ENCODE assay signal across 39 cellular contexts in genomic region chr5:168689278-168689677, GRCh38.
"Had no signal": no experiment of that assay in that cellular context is flagged by ENCODE, and none has a peak within 500 bp of the region (broad histone marks: within the 10 kb centered on the region; RNA-seq: fewer than 3 reads in every experiment).

No MANE protein-coding gene starts in this region.

- H3K36me3 Mint-ChIP-seq: activated naive CD4-positive, alpha-beta T cell treated with anti-CD3 and anti-CD28 coated beads, Interleukin-2, amount 10 ng/mL, durations not matched to agents 7 days and 5 days; activated naive CD4-positive, alpha-beta T cell treated with anti-CD3 and anti-CD28 coated beads, Interleukin-2, amount 50 U/mL, for 24 hours; activated naive CD4-positive, alpha-beta T cell treated with anti-CD3 and anti-CD28 coated beads, Interleukin-2, amount 50 U/mL, for 72 hours; activated naive CD8-positive, alpha-beta T cell; activated naive CD8-positive, alpha-beta T cell treated with anti-CD3 and anti-CD28 coated beads for 36 hours; activated naive CD8-positive, alpha-beta T cell treated with anti-CD3 and anti-CD28 coated beads, Interleukin-2, amount 10 ng/mL, durations not matched to agents 7 days and 5 days; brain had no signal

- H3K4me1 Mint-ChIP-seq: activated naive CD4-positive, alpha-beta T cell treated with anti-CD3 and anti-CD28 coated beads, Interleukin-2, amount 10 ng/mL, durations not matched to agents 7 days and 5 days; activated naive CD4-positive, alpha-beta T cell treated with anti-CD3 and anti-CD28 coated beads, Interleukin-2, amount 50 U/mL, for 24 hours; activated naive CD8-positive, alpha-beta T cell treated with anti-CD3 and anti-CD28 coated beads for 36 hours; activated naive CD8-positive, alpha-beta T cell treated with anti-CD3 and anti-CD28 coated beads, Interleukin-2, amount 10 ng/mL, durations not matched to agents 7 days and 5 days; activated naive CD8-positive, alpha-beta T cell treated with anti-CD3 and anti-CD28 coated beads, Interleukin-2, amount 50 U/mL, for 24 hours; activated T-helper 17 cell treated with anti-CD3 and anti-CD28 coated beads, Interleukin-2, amount 50 U/mL, for 72 hours; brain; central memory CD8-positive, alpha-beta T cell had no signal

- H3K4me3 Mint-ChIP-seq: activated naive CD4-positive, alpha-beta T cell treated with anti-CD3 and anti-CD28 coated beads for 36 hours; activated naive CD4-positive, alpha-beta T cell treated with anti-CD3 and anti-CD28 coated beads, Interleukin-2, amount 10 ng/mL, durations not matched to agents 7 days and 5 days; activated naive CD4-positive, alpha-beta T cell treated with anti-CD3 and anti-CD28 coated beads, Interleukin-2, amount 50 U/mL, for 24 hours; activated naive CD8-positive, alpha-beta T cell; activated naive CD8-positive, alpha-beta T cell treated with anti-CD3 and anti-CD28 coated beads for 36 hours; activated naive CD8-positive, alpha-beta T cell treated with anti-CD3 and anti-CD28 coated beads, Interleukin-2, amount 10 ng/mL, durations not matched to agents 7 days and 5 days; activated naive CD8-positive, alpha-beta T cell treated with anti-CD3 and anti-CD28 coated beads, Interleukin-2, amount 50 U/mL, for 24 hours; activated T-cell treated with anti-CD3 and anti-CD28 coated beads, Interleukin-2, amount 50 U/mL, for 24 hours; activated T-cell treated with anti-CD3 and anti-CD28 coated beads, Interleukin-2, amount 50 U/mL, for 4 hours; activated T-cell treated with anti-CD3 and anti-CD28 coated beads, Interleukin-2, amount 50 U/mL, for 72 hours; activated T-helper 1 cell treated with anti-CD3 and anti-CD28 coated beads, Interleukin-12 subunit alpha, Interleukin-12 subunit beta, Interleukin-2, Interleukin-4 antibody, amounts not matched to agents 30 ng/mL and 10 ng/mL and 1 ng/mL, durations not matched to agents 14 hours and 24 hours and 36 hours; activated T-helper 17 cell treated with anti-CD3 and anti-CD28 coated beads, Interleukin-2, amount 50 U/mL, for 72 hours; brain; central memory CD8-positive, alpha-beta T cell had no signal

- H3K4me1 ChIP-seq: adrenal gland, ascending aorta, body of pancreas, breast epithelium had no signal

- H3K27ac ChIP-seq: adrenal gland, ascending aorta, body of pancreas, brain microvascular endothelial cell, breast epithelium, cardiac muscle cell had no signal

- DNase-seq: activated effector memory CD4-positive, alpha-beta T cell treated with anti-CD3 and anti-CD28 coated beads, Interleukin-2, amount 50 U/mL, for 16 hours; activated effector memory CD4-positive, alpha-beta T cell treated with Interleukin-2 at 50 U/mL for 16 hours; activated gamma-delta T cell; activated gamma-delta T cell treated with Interleukin-2 at 50 U/mL for 16 hours; activated naive CD4-positive, alpha-beta T cell; activated naive CD4-positive, alpha-beta T cell treated with anti-CD3 and anti-CD28 coated beads for 36 hours; activated naive CD4-positive, alpha-beta T cell treated with anti-CD3 and anti-CD28 coated beads, Interleukin-2, amount 10 ng/mL, durations not matched to agents 7 days and 5 days; activated naive CD4-positive, alpha-beta T cell treated with anti-CD3 and anti-CD28 coated beads, Interleukin-2, amount 50 U/mL, for 16 hours; activated naive CD4-positive, alpha-beta T cell treated with Interleukin-2 at 50 U/mL for 16 hours; activated naive CD8-positive, alpha-beta T cell treated with anti-CD3 and anti-CD28 coated beads for 36 hours; activated naive CD8-positive, alpha-beta T cell treated with anti-CD3 and anti-CD28 coated beads, Interleukin-2, amount 10 ng/mL, durations not matched to agents 7 days and 5 days; activated naive CD8-positive, alpha-beta T cell treated with anti-CD3 and anti-CD28 coated beads, Interleukin-2, amount 50 U/mL, for 24 hours; activated T-cell treated with anti-CD3 and anti-CD28 coated beads for 4 hours; activated T-cell treated with anti-CD3 and anti-CD28 coated beads, Interleukin-2, amount 50 U/mL, for 1 hour; activated T-cell treated with anti-CD3 and anti-CD28 coated beads, Interleukin-2, amount 50 U/mL, for 24 hours; activated T-cell treated with anti-CD3 and anti-CD28 coated beads, Interleukin-2, amount 50 U/mL, for 4 hours; activated T-cell treated with anti-CD3 and anti-CD28 coated beads, Interleukin-2, amount 50 U/mL, for 48 hours; activated T-cell treated with anti-CD3 and anti-CD28 coated beads, Interleukin-2, amount 50 U/mL, for 72 hours; adrenal gland; amniotic stem cell; amygdala; anterior cingulate cortex; aorta; body of pancreas; brain microvascular endothelial cell; caudate nucleus; central memory CD4-positive, alpha-beta T cell; cerebellar nuclear complex had no signal

- H3K9me3 ChIP-seq: adrenal gland, ascending aorta, body of pancreas, breast epithelium had no signal

- H3K4me3 ChIP-seq: adrenal gland, ascending aorta, body of pancreas, breast epithelium, cardiac muscle cell had no signal

- H3K27ac Mint-ChIP-seq: activated naive CD4-positive, alpha-beta T cell treated with anti-CD3 and anti-CD28 coated beads for 36 hours; activated naive CD4-positive, alpha-beta T cell treated with anti-CD3 and anti-CD28 coated beads, Interleukin-2, amount 10 ng/mL, durations not matched to agents 7 days and 5 days; activated naive CD4-positive, alpha-beta T cell treated with anti-CD3 and anti-CD28 coated beads, Interleukin-2, amount 50 U/mL, for 24 hours; activated naive CD4-positive, alpha-beta T cell treated with anti-CD3 and anti-CD28 coated beads, Interleukin-2, amount 50 U/mL, for 72 hours; activated naive CD8-positive, alpha-beta T cell; activated naive CD8-positive, alpha-beta T cell treated with anti-CD3 and anti-CD28 coated beads for 36 hours; activated naive CD8-positive, alpha-beta T cell treated with anti-CD3 and anti-CD28 coated beads, Interleukin-2, amount 10 ng/mL, durations not matched to agents 7 days and 5 days; activated naive CD8-positive, alpha-beta T cell treated with anti-CD3 and anti-CD28 coated beads, Interleukin-2, amount 50 U/mL, for 24 hours; activated T-cell treated with anti-CD3 and anti-CD28 coated beads, Interleukin-2, amount 50 U/mL, for 24 hours; activated T-cell treated with anti-CD3 and anti-CD28 coated beads, Interleukin-2, amount 50 U/mL, for 72 hours; activated T-helper 1 cell treated with anti-CD3 and anti-CD28 coated beads, Interleukin-12 subunit alpha, Interleukin-12 subunit beta, Interleukin-2, Interleukin-4 antibody, amounts not matched to agents 30 ng/mL and 10 ng/mL and 1 ng/mL, durations not matched to agents 14 hours and 24 hours and 36 hours; activated T-helper 17 cell treated with anti-CD3 and anti-CD28 coated beads, Interleukin-2, amount 50 U/mL, for 72 hours; activated T-helper 2 cell treated with anti-CD3 and anti-CD28 coated beads, Interferon-gamma antibody, Interleukin-2, Interleukin-4, amounts not matched to agents 10 μg/mL and 5 μg/mL and 100 μg/mL, durations not matched to agents 14 hours and 24 hours and 36 hours; brain had no signal

- H3K36me3 ChIP-seq: adrenal gland, brain microvascular endothelial cell, breast epithelium, cardiac muscle cell had no signal

- H3K9me3 Mint-ChIP-seq: activated naive CD4-positive, alpha-beta T cell treated with anti-CD3 and anti-CD28 coated beads for 36 hours; activated naive CD4-positive, alpha-beta T cell treated with anti-CD3 and anti-CD28 coated beads, Interleukin-2, amount 10 ng/mL, durations not matched to agents 7 days and 5 days; activated naive CD4-positive, alpha-beta T cell treated with anti-CD3 and anti-CD28 coated beads, Interleukin-2, amount 50 U/mL, for 24 hours; activated naive CD4-positive, alpha-beta T cell treated with anti-CD3 and anti-CD28 coated beads, Interleukin-2, amount 50 U/mL, for 72 hours; activated naive CD8-positive, alpha-beta T cell treated with anti-CD3 and anti-CD28 coated beads for 36 hours; activated naive CD8-positive, alpha-beta T cell treated with anti-CD3 and anti-CD28 coated beads, Interleukin-2, amount 10 ng/mL, durations not matched to agents 7 days and 5 days; activated naive CD8-positive, alpha-beta T cell treated with anti-CD3 and anti-CD28 coated beads, Interleukin-2, amount 50 U/mL, for 24 hours; activated T-cell treated with anti-CD3 and anti-CD28 coated beads, Interleukin-2, amount 50 U/mL, for 24 hours; activated T-cell treated with anti-CD3 and anti-CD28 coated beads, Interleukin-2, amount 50 U/mL, for 4 hours; activated T-cell treated with anti-CD3 and anti-CD28 coated beads, Interleukin-2, amount 50 U/mL, for 72 hours; activated T-helper 1 cell treated with anti-CD3 and anti-CD28 coated beads, Interleukin-12 subunit alpha, Interleukin-12 subunit beta, Interleukin-2, Interleukin-4 antibody, amounts not matched to agents 30 ng/mL and 10 ng/mL and 1 ng/mL, durations not matched to agents 14 hours and 24 hours and 36 hours; activated T-helper 17 cell treated with anti-CD3 and anti-CD28 coated beads, Interleukin-2, amount 50 U/mL, for 72 hours; activated T-helper 2 cell treated with anti-CD3 and anti-CD28 coated beads, Interferon-gamma antibody, Interleukin-2, Interleukin-4, amounts not matched to agents 10 μg/mL and 5 μg/mL and 100 μg/mL, durations not matched to agents 14 hours and 24 hours and 36 hours; brain; central memory CD8-positive, alpha-beta T cell had no signal

- H3K27me3 ChIP-seq: adrenal gland, ascending aorta, body of pancreas, brain microvascular endothelial cell, breast epithelium, cardiac muscle cell had no signal

- ATAC-seq: activated naive CD4-positive, alpha-beta T cell treated with anti-CD3 and anti-CD28 coated beads, Interleukin-2, amount 50 U/mL, for 72 hours; activated naive CD8-positive, alpha-beta T cell treated with anti-CD3 and anti-CD28 coated beads, Interleukin-2, amount 50 U/mL, for 24 hours; activated T-cell treated with anti-CD3 and anti-CD28 coated beads, Interleukin-2, amount 50 U/mL, for 4 hours; activated T-cell treated with anti-CD3 and anti-CD28 coated beads, Interleukin-2, amount 50 U/mL, for 72 hours; activated T-helper 17 cell treated with anti-CD3 and anti-CD28 coated beads, Interleukin-2, amount 50 U/mL, for 72 hours; body of pancreas had no signal
